ENCODE assay signal across 8 cellular contexts in the genomic region with DNA sequence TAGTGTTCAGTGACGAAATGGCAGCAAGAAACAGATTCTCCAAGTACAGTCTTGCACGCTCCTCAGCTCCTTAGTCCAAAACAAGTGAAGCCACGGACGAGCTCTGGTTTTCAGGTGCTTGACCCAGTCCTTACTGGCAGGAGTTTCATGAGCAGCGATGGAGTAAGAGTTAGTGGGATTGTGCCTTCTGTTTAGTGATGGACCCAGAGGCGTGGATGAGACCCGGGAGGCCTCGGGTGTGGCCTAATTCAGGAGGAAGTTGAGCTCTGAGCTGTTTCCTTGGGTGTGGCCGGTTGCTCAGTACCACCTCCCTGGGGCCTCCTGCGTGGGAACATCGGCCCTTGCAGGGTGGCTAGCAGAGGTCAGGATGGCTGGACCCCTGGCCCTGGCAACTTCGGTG. TPM values are rescaled to one million over a fixed set of nuclear protein-coding genes. Genes with fewer than 3 reads are reported as not detected.
DNase-seq lines count a peak whose midpoint lies in the region; ATAC-seq, FAIRE-seq and TF ChIP-seq lines count a peak whose summit lies in the region.

No MANE protein-coding gene starts in this region.

- H3K27me3 ChIP-seq in OCI-LY3 (ENCODE audit: low read depth, low read length) = no peaks in the 10 kb centered on the region
- H3K27me3 ChIP-seq in bronchial epithelial cell (ENCODE audit: control insufficient read depth, insufficient read depth, low read length) = no peaks in the 10 kb centered on the region
- H3K27me3 ChIP-seq in small intestine (ENCODE audit: control insufficient read depth in 2 of 2, insufficient read depth in 2 of 2, low read length in 2 of 2) = no peaks in the 10 kb centered on the region

- no peak overlapping the region for H3K27ac Mint-ChIP-seq in MCF 10A (ENCODE audit: low read depth, unreplicated experiment)

- H3K4me1 ChIP-seq in OCI-LY3 (ENCODE audit: low read length) = peaks cover 7% of the 10 kb centered on the region; the same call in 1 of the 2 replicates
- no peaks in the 10 kb centered on the region for H3K4me1 ChIP-seq in small intestine (ENCODE audit: control insufficient read depth in 2 of 2, insufficient read depth in 1 of 2, low read depth in 1 of 2, low read length in 1 of 2)

- no peaks in the 10 kb centered on the region for H3K79me2 ChIP-seq in OCI-LY3 (ENCODE audit: low read length)

- 40 to 59% (median 50%) methylated on average over 12 of the region's 12 CpGs for WGBS in small intestine, 3 donors

- H3K36me3 ChIP-seq in OCI-LY3 (replicated peaks; ENCODE audit: low read depth, low read length) (no peaks in the 10 kb centered on the region), bronchial epithelial cell (ENCODE audit: control insufficient read depth, insufficient read depth, low read length) (no peaks in the 10 kb centered on the region), small intestine (ENCODE audit: control insufficient read depth in 2 of 2, insufficient read depth in 2 of 2, low read length in 2 of 2) (no peaks in the 10 kb centered on the region)

- H3K27ac ChIP-seq in OCI-LY3 (ENCODE audit: low read length) = peak overlapping the region; percentile 11; the same call in 1 of the 2 replicates
- H3K27ac ChIP-seq in small intestine (ENCODE audit: low read depth in 1 of 2, low read length in 1 of 2) = no peak overlapping the region

- peaks cover 6% of the 10 kb centered on the region for H3K4me1 Mint-ChIP-seq in MCF 10A (ENCODE audit: insufficient read depth, unreplicated experiment)

- POLR2A ChIA-PET in MCF 10A (lab: Yijun Ruan, JAX) = interaction anchor here (0.7 kb wide), 1 partner anchor 8 kb away, joined by 3 read pairs; no protein-coding TSS in a partner anchor

- no peaks in the 10 kb centered on the region for H3K27me3 Mint-ChIP-seq in MCF 10A (ENCODE audit: insufficient read depth, unreplicated experiment)

- H3K9me3 ChIP-seq in OCI-LY3 (ENCODE audit: insufficient read depth, low read length) = no peaks in the 10 kb centered on the region
- no peaks in the 10 kb centered on the region for H3K9me3 ChIP-seq in small intestine (ENCODE audit: control insufficient read depth, low read depth)

- H3K4me3 ChIP-seq in OCI-LY3 (ENCODE audit: low read length) (peak overlapping the region; percentile 77), bronchial epithelial cell (ENCODE audit: low read depth, low read length) (no peak overlapping the region), small intestine (ENCODE audit: low read depth in 1 of 2, low read length in 2 of 2) (no peak overlapping the region)

- H4K20me1 ChIP-seq in OCI-LY3 (ENCODE audit: insufficient read depth, low read length) = no peaks in the 10 kb centered on the region

- TF ChIP-seq CTCF in OCI-LY3 (IDR thresholded peaks at IDR 0.05; ENCODE audit: low read depth, low read length) (no peak), bronchial epithelial cell (IDR thresholded peaks at IDR 0.05; ENCODE audit: insufficient read depth, low read length, severe bottlenecking) (no peak), MCF 10A (IDR thresholded peaks at IDR 0.05; ENCODE audit: unreplicated experiment) (no peak)

- ATAC-seq in GM18511 (IDR thresholded peaks at IDR 0.05; ENCODE audit: unreplicated experiment) = peak; percentile 84
- ATAC-seq in HG02642 (IDR thresholded peaks at IDR 0.05; ENCODE audit: poor library complexity, unreplicated experiment) = peak; percentile 37

- peak overlapping the region; percentile 76 for H3K4me2 ChIP-seq in OCI-LY3 (ENCODE audit: low read length)

- DNase-seq in bronchial epithelial cell (ENCODE audit: low read depth) = peak; percentile 0
- DNase-seq in small intestine = peak; percentile 39
- no peak for DNase-seq in MCF 10A (ENCODE audit: unreplicated experiment)
- DNase-seq in T1000 (lab: John Stamatoyannopoulos, UW) = no peak
- no peak for DNase-seq in AG08396 (ENCODE audit: low spot score)

- H2AFZ ChIP-seq in OCI-LY3 (ENCODE audit: low read depth, low read length) = peak overlapping the region; percentile 88

- no peaks in the 10 kb centered on the region for H3K9me3 Mint-ChIP-seq in MCF 10A (ENCODE audit: unreplicated experiment)

- H3K36me3 Mint-ChIP-seq in MCF 10A (ENCODE audit: insufficient read depth, unreplicated experiment) = no peaks in the 10 kb centered on the region

- no TSS peak for BruUV-seq in MCF 10A (replicated peaks; lab: Mats Ljungman, UMichigan)

- CTCF ChIA-PET in MCF 10A (lab: Yijun Ruan, JAX) = interaction anchor here (1.3 kb wide), 1 partner anchor 635 kb away, joined by 3 read pairs; no protein-coding TSS in a partner anchor

- no peak overlapping the region for H3K4me3 Mint-ChIP-seq in MCF 10A (ENCODE audit: unreplicated experiment)

- peak overlapping the region; percentile 68 for H3K9ac ChIP-seq in OCI-LY3 (ENCODE audit: low read length)

- FAIRE-seq in bronchial epithelial cell (lab: Jason Lieb, UNC) (no peak), small intestine (lab: Jason Lieb, UNC) (no peak)

- intact Hi-C loops in MCF 10A (cut with micrococcal nuclease) = no loop called here

RNA-seq across cellular contexts. Expression of a gene that starts 52.0 kb away (rescaled TPM):
- not detected in 2 replicates for total RNA-seq in bronchial epithelial cell
- polyA plus RNA-seq in small intestine = 1 to 10 TPM in 1 of 3 donors, under 1 TPM in 2; 0.22 to 4.3 (median 0.54) TPM
- 0.10 and 0.21 TPM in 2 replicates for total RNA-seq in MCF 10A (2022)

Comparison
In these comparisons a context has a peak if more than half of its experiments do, and no peak if none do; other contexts are left out.
1. DNase-seq: peak in bronchial epithelial cell (single experiment) and small intestine (single experiment); none in MCF 10A (single experiment), T1000 (single experiment) and AG08396 (single experiment).